In genomic region chr6:159172066-159172465, GRCh38 we compare ENCODE assay signal across 22 cellular contexts. TPM values are rescaled to one million over a fixed set of nuclear protein-coding genes. Genes with fewer than 3 reads are reported as not detected.
"Had no signal": no experiment of that assay in that cellular context is flagged by ENCODE, and none has a peak within 500 bp of the region (broad histone marks: within the 10 kb centered on the region; RNA-seq: fewer than 3 reads in every experiment).

No MANE protein-coding gene starts in this region.

- DNase-seq: activated CD4-positive, alpha-beta T cell treated with anti-CD3 and anti-CD28 coated beads for 48 hours; activated CD4-positive, CD25-positive, alpha-beta regulatory T cell; activated CD8-positive, alpha-beta T cell treated with anti-CD3 and anti-CD28 coated beads for 36 hours; activated naive CD4-positive, alpha-beta T cell treated with anti-CD3 and anti-CD28 coated beads for 36 hours; activated T-cell treated with anti-CD3 and anti-CD28 coated beads, Interleukin-2, amount 50 U/mL, for 24 hours; anterior cingulate cortex; dorsolateral prefrontal cortex; hypothalamus; nephron progenitor cell; nucleus accumbens; retina; stimulated activated CD4-positive, alpha-beta T cell treated with anti-CD3 and anti-CD28 coated beads, Interleukin-12 subunit alpha, Interleukin-12 subunit beta, amount 100 ng/mL, for 4 hours; stimulated activated CD4-positive, alpha-beta T cell treated with anti-CD3 and anti-CD28 coated beads, Interleukin-1b, Interleukin-23, amount 100 ng/mL, for 48 hours; stimulated activated CD8-positive, alpha-beta memory T cell treated with anti-CD3 and anti-CD28 coated beads, Interleukin-4, amount 100 ng/mL, for 48 hours; stimulated activated naive CD4-positive, alpha-beta T cell; substantia nigra; T-cell; tibial artery had no signal

- H3K9me3 ChIP-seq: tibial artery had no signal

- H3K27ac ChIP-seq: dorsolateral prefrontal cortex, epithelial cell of prostate, tibial artery had no signal

- H3K4me3 ChIP-seq: dorsolateral prefrontal cortex, lung, tibial artery had no signal

- H3K36me3 ChIP-seq: tibial artery had no signal

RNA-seq across cellular contexts. Expression of gene FNDC1, which starts 2.9 kb away (rescaled TPM):
- total RNA-seq: activated CD8-positive, alpha-beta T cell treated with anti-CD3 and anti-CD28 coated beads for 36 hours; activated naive CD4-positive, alpha-beta T cell treated with anti-CD3 and anti-CD28 coated beads for 36 hours; activated T-helper 2 cell treated with anti-CD3 and anti-CD28 coated beads, Interferon-gamma antibody, Interleukin-2, Interleukin-4, amounts not matched to agents 10 μg/mL and 5 μg/mL and 100 μg/mL, durations not matched to agents 14 hours and 24 hours and 36 hours; bronchial epithelial cell had no signal
